ENCODE assay signal across 6 cellular contexts in genomic region chr7:72858846-72859400, GRCh38. TPM values are rescaled to one million over a fixed set of nuclear protein-coding genes. Genes with fewer than 3 reads are reported as not detected.
DNase-seq lines count a peak whose midpoint lies in the region; ATAC-seq, FAIRE-seq and TF ChIP-seq lines count a peak whose summit lies in the region.
"Not testable (repeated sequence)": the region's sequence is repeated elsewhere in the genome, so short reads cannot be mapped to it uniquely, and the experiment has no call there.

No MANE protein-coding gene starts in this region.

- peak overlapping the region in 7 of 11 experiments; percentile 19 to 49 (median 27); a peak in 7 of 22 replicates for H3K4me2 ChIP-seq in BLaER1 treated with 17β-estradiol and CSF1 and Interleukin-3, amounts not matched to agents 10 nM and 100 nM
- not testable (repeated sequence) for H3K4me2 ChIP-seq in OCI-LY7 (ENCODE audit: low read length)
- H3K4me2 ChIP-seq in HepG2 (ENCODE audit: low read depth, low read length): peak overlapping the region; percentile 56

- not testable (repeated sequence) for H3K27me3 ChIP-seq in BLaER1 treated with 17β-estradiol and CSF1 and Interleukin-3, amounts not matched to agents 10 nM and 100 nM; HepG2 (ENCODE audit: control insufficient read depth in 1 of 2, insufficient read depth in 2 of 2, low read length in 2 of 2)

- H3K36me3 ChIP-seq in BLaER1 treated with 17β-estradiol and CSF1 and Interleukin-3, amounts not matched to agents 10 nM and 100 nM; OCI-LY7 (ENCODE audit: insufficient read depth, low read length); HepG2 (replicated peaks in 1 of 2; ENCODE audit: control insufficient read depth in 1 of 2, insufficient read depth in 2 of 2, low read length in 2 of 2): not testable (repeated sequence)

- not testable (repeated sequence) for H3K4me1 ChIP-seq in BLaER1 treated with 17β-estradiol and CSF1 and Interleukin-3, amounts not matched to agents 10 nM and 100 nM; OCI-LY7 (ENCODE audit: insufficient read depth, low read length, poor library complexity, severe bottlenecking)
- peaks cover 17% of the 10 kb centered on the region; the same call in 1 of the 2 replicates for H3K4me1 ChIP-seq in HepG2 (ENCODE audit: insufficient read depth, low read length)

- in situ Hi-C loops in GM13977 (cut with MboI; ENCODE audit: low pct_unique_long_range_greater_than_20kb, low sequenced_read_pairs, unreplicated experiment); HepG2 (cut with HindIII; ENCODE audit: extremely low pct_ligation_motif_present, low pct_unique_long_range_greater_than_20kb): not testable (repeated sequence)

- 14% methylated on average over 9 of the region's 9 CpGs for WGBS in HepG2 (ENCODE audit: low lambda C conversion rate)

- DNase-seq in GM12864 (ENCODE audit: low read depth): peak; percentile 13
- peak; percentile 11 for DNase-seq in GM13977 (ENCODE audit: low spot score)
- peak; percentile 13 for DNase-seq in OCI-LY7 (ENCODE audit: low spot score)
- not testable (repeated sequence) for DNase-seq in HepG2 (ENCODE audit: low spot score)
- peak; percentile 60 for DNase-seq in osteocyte (ENCODE audit: extremely low spot score, unreplicated experiment)

- CTCF ChIA-PET in OCI-LY7 (lab: Charles Lee; ENCODE audit: unreplicated experiment); HepG2 (lab: Yijun Ruan, JAX; ENCODE audit: low intra/inter-chr PET ratio, low total read pairs): not testable (repeated sequence)

- not testable (repeated sequence) for H3K4me3 ChIP-seq in BLaER1 treated with 17β-estradiol and CSF1 and Interleukin-3, amounts not matched to agents 10 nM and 100 nM; GM12864 (ENCODE audit: low read depth, low read length); OCI-LY7 (ENCODE audit: low read depth, low read length, poor library complexity, severe bottlenecking)
- peak overlapping the region in 2 of 3 experiments; percentile 32 to 33; a peak in 5 of 6 replicates for H3K4me3 ChIP-seq in HepG2 (replicated peaks in 1 of 3; ENCODE audit: insufficient read depth in 1 of 3, low read depth in 2 of 3, low read length in 3 of 3)

- not testable (repeated sequence) for H3K27ac ChIP-seq in BLaER1 treated with 17β-estradiol and CSF1 and Interleukin-3, amounts not matched to agents 10 nM and 100 nM; OCI-LY7 (ENCODE audit: low read depth, low read length, poor library complexity, severe bottlenecking); HepG2 (ENCODE audit: extremely low read length, insufficient read depth, low read length)

- POLR2A ChIA-PET in OCI-LY7 (lab: Charles Lee): not testable (repeated sequence)
- POLR2A ChIA-PET in HepG2 (lab: Yijun Ruan, JAX): interaction anchor here (1.3 kb wide), 1 partner anchor 29 kb away, joined by 5 read pairs; no protein-coding TSS in a partner anchor

- H3K79me2 ChIP-seq in OCI-LY7 (ENCODE audit: insufficient read depth, low read depth, low read length); HepG2 (ENCODE audit: insufficient read depth, low read length): not testable (repeated sequence)

- intact Hi-C loops in OCI-LY7 (cut with micrococcal nuclease; ENCODE audit: unreplicated experiment); HepG2 (cut with micrococcal nuclease; ENCODE audit: unreplicated experiment): not testable (repeated sequence)

- H3K27ac Mint-ChIP-seq in osteocyte (ENCODE audit: unreplicated experiment): not testable (repeated sequence)

- TF ChIP-seq RAD21 in HepG2 (CRISPR knock-in tag; IDR thresholded peaks at IDR 0.05): not testable (repeated sequence)

- not testable (repeated sequence) for H3K9me3 Mint-ChIP-seq in osteocyte (ENCODE audit: unreplicated experiment)

- not testable (repeated sequence) for TF ChIP-seq EP300 in HepG2 (IDR thresholded peaks at IDR 0.05; ENCODE audit: low read depth in 2 of 2, low read length in 2 of 2); HepG2 (CRISPR knock-in tag; IDR thresholded peaks at IDR 0.05; ENCODE audit: borderline replicate concordance)

- not testable (repeated sequence) for H3K9me2 ChIP-seq in OCI-LY7 (ENCODE audit: insufficient read depth, low read length)

- not testable (repeated sequence) for TF ChIP-seq CTCF in GM12864 (IDR thresholded peaks at IDR 0.05; ENCODE audit: low read depth, low read length, missing control alignments); GM13977 (IDR thresholded peaks at IDR 0.05; ENCODE audit: extremely low read depth, insufficient read depth, missing control alignments); OCI-LY7 (conservative IDR thresholded peaks at IDR 0.05; ENCODE audit: low read length); HepG2 (CRISPR knock-in tag; IDR thresholded peaks at IDR 0.05); osteocyte (IDR thresholded peaks at IDR 0.05)

- not testable (repeated sequence) for H3K9me3 ChIP-seq in BLaER1 treated with 17β-estradiol and CSF1 and Interleukin-3, amounts not matched to agents 10 nM and 100 nM (replicated peaks in 1 of 11); OCI-LY7 (ENCODE audit: low read length); HepG2 (ENCODE audit: low read length)

- H3K27me3 Mint-ChIP-seq in osteocyte (ENCODE audit: unreplicated experiment): not testable (repeated sequence)

- TF ChIP-seq POLR2A in HepG2 (IDR thresholded peaks at IDR 0.05; ENCODE audit: insufficient read depth in 1 of 2, low read depth in 2 of 2, low read length in 2 of 2): not testable (repeated sequence)

- H4K20me1 ChIP-seq in BLaER1 treated with 17β-estradiol and CSF1 and Interleukin-3, amounts not matched to agents 10 nM and 100 nM; OCI-LY7 (ENCODE audit: insufficient read depth, low read length); HepG2 (ENCODE audit: insufficient read depth, low read length): not testable (repeated sequence)

- H3K4me1 Mint-ChIP-seq in osteocyte (ENCODE audit: unreplicated experiment): not testable (repeated sequence)

- H2AFZ ChIP-seq in OCI-LY7 (ENCODE audit: low read length): not testable (repeated sequence)
- H2AFZ ChIP-seq in HepG2 (ENCODE audit: low read length): peak overlapping the region; percentile 18

- not testable (repeated sequence) for H3K9ac ChIP-seq in BLaER1 treated with 17β-estradiol and CSF1 and Interleukin-3, amounts not matched to agents 10 nM and 100 nM; HepG2 (ENCODE audit: insufficient read depth, low read depth, low read length)

- BruUV-seq in OCI-LY7 (replicated peaks; lab: Mats Ljungman, UMichigan); HepG2 (replicated peaks; lab: Mats Ljungman, UMichigan): not testable (repeated sequence)

- H3K4me3 Mint-ChIP-seq in osteocyte (ENCODE audit: unreplicated experiment): not testable (repeated sequence)

- not testable (repeated sequence) for ATAC-seq in HepG2

- not testable (repeated sequence) for H3K36me3 Mint-ChIP-seq in osteocyte (ENCODE audit: unreplicated experiment)

- not testable (repeated sequence) for FAIRE-seq in HepG2 (lab: Jason Lieb, UNC)

TF ChIP-seq in HepG2, 621 proteins besides CTCF, POLR2A, EP300 and RAD21:
- TF ChIP-seq ZFX (CRISPR knock-in tag; IDR thresholded peaks at IDR 0.05; ENCODE audit: low read depth): 0 out of 2 replicates have a peak, but pooled peaks have one; percentile 21

RNA-seq across cellular contexts. Expression of gene TYW1B, which starts 30.9 kb away (rescaled TPM):
- 5.1 and 8.0 TPM in 2 replicates for total RNA-seq in OCI-LY7 (2014; rRNA removed; shearing (Covaris generic))
- total RNA-seq in OCI-LY7 (2022): 6.2 and 7.2 TPM in 2 replicates
- 3.3 and 5.5 TPM in 2 replicates for total RNA-seq in HepG2 (2016; rRNA removed; fragmentation: Illumina TruSeq; extraction: Trizol)
- 1.5 and 1.6 TPM in 2 replicates for total RNA-seq in HepG2 (2016; cell fraction: cytosol; rRNA removed; fragmentation: Illumina TruSeq; extraction: Trizol; ENCODE audit: low read depth)
- 2.8 and 5.6 TPM in 2 replicates for total RNA-seq in HepG2 (2016; cell fraction: insoluble cytoplasmic fraction; rRNA removed; fragmentation: Illumina TruSeq; extraction: Trizol)
- 1.2 and 1.3 TPM in 2 replicates for total RNA-seq in HepG2 (2016; cell fraction: membrane; rRNA removed; fragmentation: Illumina TruSeq; extraction: Trizol)
- 9.3 and 10.6 TPM in 2 replicates for total RNA-seq in HepG2 (2016; cell fraction: nucleus; rRNA removed; fragmentation: Illumina TruSeq; extraction: Trizol)
- polyA plus RNA-seq in HepG2 (2011; rRNA removed): 1.8 and 2.0 TPM in 2 replicates
- polyA plus RNA-seq in HepG2 (2011; cell fraction: cytosol; rRNA removed): 1.1 and 1.4 TPM in 2 replicates
- polyA plus RNA-seq in HepG2 (2011; cell fraction: nucleus; rRNA removed): 1.1 and 1.4 TPM in 2 replicates
- 1.9 TPM in 2 replicates for polyA plus RNA-seq in HepG2 (2012)
- 0.45 and 0.68 TPM in 2 replicates for polyA plus RNA-seq in HepG2 (2016; cell fraction: cytosol; fragmentation: Illumina TruSeq; extraction: Trizol; ENCODE audit: low read depth)
- 1.6 and 1.9 TPM in 2 replicates for polyA plus RNA-seq in HepG2 (2016; cell fraction: insoluble cytoplasmic fraction; fragmentation: Illumina TruSeq; extraction: Trizol; ENCODE audit: low read depth)
- 0.79 and 1.1 TPM in 2 replicates for polyA plus RNA-seq in HepG2 (2016; cell fraction: membrane; fragmentation: Illumina TruSeq; extraction: Trizol; ENCODE audit: low read depth)
- 4.3 and 4.4 TPM in 2 replicates for polyA plus RNA-seq in HepG2 (2016; cell fraction: nucleus; fragmentation: Illumina TruSeq; extraction: Trizol; ENCODE audit: insufficient read depth, low read depth)
- 2.6 and 4.8 TPM in 2 replicates for polyA minus RNA-seq in HepG2 (2011; rRNA and poly(A)+ RNA removed; ENCODE audit: low replicate concordance)
- 1.6 and 2.0 TPM in 2 replicates for polyA minus RNA-seq in HepG2 (2011; cell fraction: cytosol; rRNA and poly(A)+ RNA removed)
- 8.5 and 9.2 TPM in 2 replicates for polyA minus RNA-seq in HepG2 (2011; cell fraction: nucleus; rRNA and poly(A)+ RNA removed)
- total RNA-seq in osteocyte: 1.6 and 2.3 TPM in 2 replicates
